8 cellular contexts compared by ENCODE assay signal in the genomic region with DNA sequence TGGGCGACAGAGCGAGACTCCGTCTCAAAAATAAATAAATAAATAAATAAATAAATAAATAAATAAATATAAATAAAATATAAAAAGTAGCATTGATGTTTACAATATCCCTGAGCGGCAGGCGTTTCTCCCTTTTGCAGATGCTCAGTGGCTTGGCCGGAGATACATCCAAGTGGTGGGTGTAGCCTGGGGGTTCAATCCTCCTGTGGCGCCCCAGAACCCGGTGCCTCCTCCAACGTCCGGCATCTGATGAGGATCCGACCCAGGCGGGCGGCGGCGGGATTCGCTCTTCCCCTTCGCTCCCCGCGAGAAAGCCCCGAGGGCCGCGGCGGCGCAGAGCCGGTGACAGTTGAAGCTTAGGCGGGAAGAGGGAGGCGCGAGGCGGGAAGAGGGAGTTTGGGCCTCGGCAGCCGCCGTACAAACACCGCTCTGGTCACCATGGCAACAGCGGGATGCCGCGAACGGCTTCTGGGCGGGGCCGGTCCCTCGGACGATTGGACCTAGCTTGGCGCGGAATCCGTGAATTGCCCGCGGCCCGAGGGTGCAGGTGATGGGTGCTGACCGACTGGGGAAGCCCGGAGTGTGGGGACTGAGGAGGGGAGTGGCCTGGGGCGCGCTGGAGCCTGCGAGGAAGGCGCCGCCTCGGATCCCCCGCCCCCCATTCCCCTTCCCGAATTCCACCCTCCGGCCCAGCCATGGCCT. TPM values are rescaled to one million over a fixed set of nuclear protein-coding genes. Genes with fewer than 3 reads are reported as not detected.
DNase-seq lines count a peak whose midpoint lies in the region; ATAC-seq, FAIRE-seq and TF ChIP-seq lines count a peak whose summit lies in the region.

No MANE protein-coding gene starts in this region.

- H3K27me3 Mint-ChIP-seq in astrocyte (ENCODE audit: low read depth, unreplicated experiment): no peaks in the 10 kb centered on the region

- H3K27me3 ChIP-seq in astrocyte (ENCODE audit: insufficient read depth, low read length) (no peaks in the 10 kb centered on the region), hepatocyte (no peaks in the 10 kb centered on the region), vagina (no peaks in the 10 kb centered on the region)

- intact Hi-C loops in vagina (cut with DNase I): no loop called here

- no peak for TF ChIP-seq CTCF in astrocyte (IDR thresholded peaks at IDR 0.05; ENCODE audit: insufficient read depth, low read depth, low read length)
- no peak for TF ChIP-seq CTCF in hepatocyte (IDR thresholded peaks at IDR 0.05; ENCODE audit: poor library complexity)
- no peak for TF ChIP-seq CTCF in vagina (IDR thresholded peaks at IDR 0.05)

- peak overlapping the region; percentile 100 for H3K4me2 ChIP-seq in astrocyte (ENCODE audit: low read length)
- peak overlapping the region; percentile 87 for H3K4me2 ChIP-seq in hepatocyte

- peaks cover 3% of the 10 kb centered on the region for H3K36me3 Mint-ChIP-seq in astrocyte (ENCODE audit: low read depth, unreplicated experiment)

- no peaks in the 10 kb centered on the region for H3K36me3 ChIP-seq in astrocyte (ENCODE audit: insufficient read depth, low read length)
- no peaks in the 10 kb centered on the region for H3K36me3 ChIP-seq in hepatocyte (replicated peaks; ENCODE audit: insufficient read depth, low read depth)
- no peaks in the 10 kb centered on the region for H3K36me3 ChIP-seq in vagina

- H3K4me3 Mint-ChIP-seq in astrocyte (ENCODE audit: unreplicated experiment): peak overlapping the region; percentile 85

- H3K4me3 ChIP-seq in astrocyte (ENCODE audit: insufficient read depth, low read depth, low read length) (peak overlapping the region; percentile 75), hepatocyte (peak overlapping the region; percentile 79), vagina (peak overlapping the region; percentile 63 to 72)

- H4K20me1 ChIP-seq in astrocyte (ENCODE audit: insufficient read depth, low read length) (peaks cover 3% of the 10 kb centered on the region), hepatocyte (ENCODE audit: insufficient read depth, poor library complexity, severe bottlenecking) (no peaks in the 10 kb centered on the region)

- peaks cover 19% of the 10 kb centered on the region for H3K4me1 ChIP-seq in astrocyte (ENCODE audit: insufficient read depth, low read length)
- H3K4me1 ChIP-seq in hepatocyte (ENCODE audit: insufficient read depth): peaks cover 6% of the 10 kb centered on the region
- H3K4me1 ChIP-seq in vagina: peaks cover 27% of the 10 kb centered on the region

- H2AFZ ChIP-seq in astrocyte (ENCODE audit: low read depth, low read length) (peak overlapping the region; percentile 80), hepatocyte (peak overlapping the region; percentile 87)

- H3K79me2 ChIP-seq in astrocyte (ENCODE audit: insufficient read depth, low read length): peaks cover 6% of the 10 kb centered on the region
- no peaks in the 10 kb centered on the region for H3K79me2 ChIP-seq in hepatocyte

- H3K27ac Mint-ChIP-seq in astrocyte (ENCODE audit: unreplicated experiment): peak overlapping the region; percentile 79

- no peaks in the 10 kb centered on the region for H3K9me2 ChIP-seq in hepatocyte (replicated peaks; ENCODE audit: insufficient read depth)

- H3K9me3 ChIP-seq in astrocyte (ENCODE audit: insufficient read depth, low read depth, low read length) (no peaks in the 10 kb centered on the region), hepatocyte (ENCODE audit: low read depth) (no peaks in the 10 kb centered on the region), vagina (no peaks in the 10 kb centered on the region)

- H3K9ac ChIP-seq in astrocyte (ENCODE audit: low read length): peak overlapping the region; percentile 85

- WGBS in hepatocyte (ENCODE audit: low lambda C conversion rate, missing lambda C conversion rate): 11% methylated on average over 35 of the region's 58 CpGs

- no peaks in the 10 kb centered on the region for H3K9me3 Mint-ChIP-seq in astrocyte (ENCODE audit: unreplicated experiment)

- peak; percentile 81 for ATAC-seq in HG02798 (IDR thresholded peaks at IDR 0.05; ENCODE audit: poor library complexity, unreplicated experiment)

- H3K27ac ChIP-seq in astrocyte (ENCODE audit: low read depth, low read length) (peak overlapping the region; percentile 78), hepatocyte (peak overlapping the region; percentile 18), vagina (peak overlapping the region; percentile 20)

- TF ChIP-seq POLR2A in vagina (IDR thresholded peaks at IDR 0.05): no peak

- no peak for FAIRE-seq in astrocyte (lab: Jason Lieb, UNC)

- peak; percentile 97 for DNase-seq in ELR (ENCODE audit: low read depth)
- peak; percentile 90 to 93 for DNase-seq in NCI-H1930 (lab: John Stamatoyannopoulos, UW)
- peak; percentile 71 for DNase-seq in T-helper 22 cell (ENCODE audit: low read depth)
- peak; percentile 76 for DNase-seq in astrocyte (ENCODE audit: low read depth)
- DNase-seq in hepatocyte (ENCODE audit: low spot score): peak; percentile 95
- peak; percentile 71 for DNase-seq in renal cortical epithelial cell (ENCODE audit: low read depth)
- DNase-seq in vagina (ENCODE audit: extremely low spot score in 2 of 2): no peak

- peaks cover 14% of the 10 kb centered on the region for H3K4me1 Mint-ChIP-seq in astrocyte (ENCODE audit: low read depth, unreplicated experiment)

RNA-seq across cellular contexts. Expression of gene ALDOA, which starts 12.7 kb away (rescaled TPM):
- total RNA-seq in astrocyte (1,795 and 1,830 TPM in 2 replicates), hepatocyte (392 and 397 TPM in 2 replicates), renal cortical epithelial cell (525 and 1,258 TPM in 2 replicates), vagina (810 TPM)
- polyA plus RNA-seq in hepatocyte: 882 and 924 TPM in 2 replicates

RNA-seq across cellular contexts. Expression of gene TLCD3B, which starts 21.8 kb away (rescaled TPM):
- 1.4 and 1.9 TPM in 2 replicates for total RNA-seq in astrocyte
- total RNA-seq in hepatocyte: not detected in 2 replicates
- not detected in 2 replicates for polyA plus RNA-seq in hepatocyte
- total RNA-seq in renal cortical epithelial cell: 0.15 TPM in 1 of 2 replicates, not detected in the other
- total RNA-seq in vagina: 0.98 TPM

RNA-seq across cellular contexts. Expression of gene PPP4C, which starts 23.0 kb away (rescaled TPM):
- total RNA-seq in astrocyte: 140 TPM in 2 replicates
- total RNA-seq in hepatocyte: 107 and 123 TPM in 2 replicates
- polyA plus RNA-seq in hepatocyte: 212 and 236 TPM in 2 replicates
- total RNA-seq in renal cortical epithelial cell: 154 and 293 TPM in 2 replicates
- total RNA-seq in vagina: 60.4 TPM

RNA-seq across cellular contexts. Expression of gene C16orf92, which starts 29.8 kb away (rescaled TPM):
- total RNA-seq in astrocyte (not detected in 2 replicates), hepatocyte (not detected in 2 replicates), renal cortical epithelial cell (not detected in 2 replicates), vagina (not detected)
- polyA plus RNA-seq in hepatocyte: not detected in 2 replicates

RNA-seq across cellular contexts. Expression of gene TBX6, which starts 38.9 kb away (rescaled TPM):
- 0.22 and 0.27 TPM in 2 replicates for total RNA-seq in astrocyte
- total RNA-seq in hepatocyte: 0.56 and 0.60 TPM in 2 replicates
- polyA plus RNA-seq in hepatocyte: 0.10 and 0.19 TPM in 2 replicates
- 0.15 TPM in 1 of 2 replicates, not detected in the other for total RNA-seq in renal cortical epithelial cell
- 6.4 TPM for total RNA-seq in vagina

Comparison
In these comparisons a context has a peak if more than half of its experiments do, and no peak if none do; other contexts are left out.
1. DNase-seq: peak in ELR (single experiment), NCI-H1930 (2 of 2), T-helper 22 cell (single experiment), astrocyte (single experiment), hepatocyte (single experiment) and renal cortical epithelial cell (single experiment); none in vagina (0 of 2).
2. H3K27ac ChIP-seq: peak in every context shown above with its lines; median percentile 78 in astrocyte; 20 in vagina; 18 in hepatocyte.
3. Peak in every context shown above with its lines, with median percentiles within 50 percentile points of each other: H3K4me3 ChIP-seq.